In the genomic region with DNA sequence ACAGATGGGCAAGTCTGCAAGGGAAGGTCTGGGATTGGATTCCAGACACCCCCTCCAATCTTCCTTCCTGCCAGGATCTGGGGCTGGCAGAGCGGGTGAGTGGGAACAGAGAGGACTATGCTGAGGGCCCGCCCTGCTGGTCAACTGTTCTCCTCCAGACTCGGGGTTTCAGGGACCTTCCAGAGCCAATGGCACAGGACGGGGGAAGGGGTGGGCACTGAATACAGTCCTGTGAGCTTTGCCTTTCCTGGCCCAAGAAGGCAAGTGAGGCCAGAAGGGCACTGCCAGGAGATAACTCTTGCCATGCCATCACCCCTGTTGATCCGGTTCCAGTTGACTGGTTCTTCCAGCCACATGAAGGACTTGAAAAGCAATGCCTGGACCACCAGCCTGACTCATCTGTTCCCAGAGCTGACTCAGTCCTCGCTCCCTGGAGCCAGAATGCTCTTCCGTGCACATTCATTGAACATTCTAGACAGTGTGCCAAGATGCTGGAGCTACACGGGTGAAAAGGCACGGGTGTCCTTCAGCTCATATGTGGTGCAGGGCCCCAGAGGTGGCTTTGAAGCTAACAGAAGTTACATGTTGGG, we compare ENCODE assay signal across 19 cellular contexts. TPM values are rescaled to one million over a fixed set of nuclear protein-coding genes. Genes with fewer than 3 reads are reported as not detected.
A peak's percentile ranks its signal among the peaks of the same experiment; 100 is the strongest.
DNase-seq lines count a peak whose midpoint lies in the region; ATAC-seq, FAIRE-seq and TF ChIP-seq lines count a peak whose summit lies in the region.
"Had no signal": no experiment of that assay in that cellular context is flagged by ENCODE, and none has a peak within 500 bp of the region (broad histone marks: within the 10 kb centered on the region; RNA-seq: fewer than 3 reads in every experiment).

No MANE protein-coding gene starts in this region.

- H3K4me3 ChIP-seq in fibroblast of mammary gland (ENCODE audit: control insufficient read depth, low read depth, low read length) (no peak overlapping the region), skeletal muscle satellite cell (ENCODE audit: low read length) (no peak overlapping the region), neural progenitor cell (no peak overlapping the region)

- H3K9ac ChIP-seq in skeletal muscle satellite cell (ENCODE audit: low read depth, low read length): no peak overlapping the region
- H3K9ac ChIP-seq in neural progenitor cell: no peak overlapping the region

- no peak overlapping the region for H3K4me3 Mint-ChIP-seq in neural progenitor cell
- H3K4me3 Mint-ChIP-seq: activated naive CD4-positive, alpha-beta T cell treated with anti-CD3 and anti-CD28 coated beads, Interleukin-2, amount 50 U/mL, for 24 hours; CD8-positive, alpha-beta T cell; central memory CD8-positive, alpha-beta T cell had no signal

- H3K9me3 Mint-ChIP-seq in neural progenitor cell: peaks cover 5% of the 10 kb centered on the region
- H3K9me3 Mint-ChIP-seq: activated naive CD4-positive, alpha-beta T cell treated with anti-CD3 and anti-CD28 coated beads, Interleukin-2, amount 50 U/mL, for 24 hours; CD8-positive, alpha-beta T cell; central memory CD8-positive, alpha-beta T cell had no signal

- H4K20me1 ChIP-seq in neural progenitor cell (ENCODE audit: low read depth): no peaks in the 10 kb centered on the region

- H3K4me2 ChIP-seq in skeletal muscle satellite cell (ENCODE audit: low read length) (peak overlapping the region; percentile 7), neural progenitor cell (no peak overlapping the region)

- no peak overlapping the region for H3K27ac Mint-ChIP-seq in neural progenitor cell
- H3K27ac Mint-ChIP-seq: activated naive CD4-positive, alpha-beta T cell treated with anti-CD3 and anti-CD28 coated beads, Interleukin-2, amount 50 U/mL, for 24 hours; CD8-positive, alpha-beta T cell; progenitor cell of endocrine pancreas had no signal

- ATAC-seq in SK-N-SH treated with all-trans-retinoic acid at 6 μM for 48 hours: peak; percentile 19; the same call in 2 of the 3 replicates
- ATAC-seq in HG03095 (IDR thresholded peaks at IDR 0.05; ENCODE audit: unreplicated experiment): no peak
- ATAC-seq: CD8-positive, alpha-beta T cell had no signal

- no peak overlapping the region for H2AFZ ChIP-seq in neural progenitor cell (replicated peaks)

- TF ChIP-seq CTCF in fibroblast of mammary gland (conservative IDR thresholded peaks at IDR 0.05; ENCODE audit: control insufficient read depth, insufficient read depth, low read depth, low read length) (no peak), neural progenitor cell (IDR thresholded peaks at IDR 0.05) (no peak)

- H3K36me3 ChIP-seq in skeletal muscle satellite cell (ENCODE audit: insufficient read depth, low read length): no peaks in the 10 kb centered on the region
- H3K36me3 ChIP-seq in neural progenitor cell: no peaks in the 10 kb centered on the region

- DNase-seq in H4 (ENCODE audit: low spot score): peak; percentile 15
- peak; percentile 85 for DNase-seq in fibroblast of mammary gland (ENCODE audit: low read depth)
- DNase-seq in neural progenitor cell (ENCODE audit: low spot score): no peak
- no peak for DNase-seq in frontal cortex (ENCODE audit: low spot score in 2 of 2)
- no peak for DNase-seq in central memory CD4-positive, alpha-beta T cell
- DNase-seq: activated CD4-positive, CD25-positive, alpha-beta regulatory T cell treated with anti-CD3 and anti-CD28 coated beads, Interleukin-2, amount 50 U/mL, for 72 hours; CD8-positive, alpha-beta T cell; GDM1; left cardiac atrium; NCI-H748 treated with DMSO at 0.1 percent for 48 hours; RPMI8226 had no signal

- no peaks in the 10 kb centered on the region for H3K36me3 Mint-ChIP-seq in neural progenitor cell
- H3K36me3 Mint-ChIP-seq: activated naive CD4-positive, alpha-beta T cell treated with anti-CD3 and anti-CD28 coated beads, Interleukin-2, amount 50 U/mL, for 24 hours; CD8-positive, alpha-beta T cell had no signal

- H3K4me1 ChIP-seq in skeletal muscle satellite cell (ENCODE audit: control insufficient read depth, insufficient read depth, low read length): peaks cover 28% of the 10 kb centered on the region
- no peaks in the 10 kb centered on the region for H3K4me1 ChIP-seq in neural progenitor cell

- H3K4me1 Mint-ChIP-seq in neural progenitor cell: no peaks in the 10 kb centered on the region

- FAIRE-seq in frontal cortex (lab: Jason Lieb, UNC): no peak

- no peaks in the 10 kb centered on the region for H3K79me2 ChIP-seq in neural progenitor cell (ENCODE audit: low read depth)

- peaks cover 5% of the 10 kb centered on the region for H3K27me3 ChIP-seq in skeletal muscle satellite cell (ENCODE audit: control insufficient read depth, insufficient read depth, low read length)
- H3K27me3 ChIP-seq in neural progenitor cell: peaks cover 3% of the 10 kb centered on the region

- no peak overlapping the region for H3K27ac ChIP-seq in neural progenitor cell

- no peaks in the 10 kb centered on the region for H3K9me3 ChIP-seq in skeletal muscle satellite cell (replicated peaks; ENCODE audit: low read length)
- H3K9me3 ChIP-seq in neural progenitor cell (ENCODE audit: low read depth): no peaks in the 10 kb centered on the region

- no peaks in the 10 kb centered on the region for H3F3A ChIP-seq in neural progenitor cell (ENCODE audit: low read depth)

- peaks cover 18% of the 10 kb centered on the region for H3K27me3 Mint-ChIP-seq in neural progenitor cell (ENCODE audit: insufficient read depth, low read depth)

TF ChIP-seq in SK-N-SH treated with all-trans-retinoic acid at 6 μM for 48 hours, 23 proteins besides CTCF, POLR2A, EP300 and RAD21:
- TF ChIP-seq GLIS3 (CRISPR knock-in tag; IDR thresholded peaks at IDR 0.05) (no peak), ZC3H10 (CRISPR knock-in tag; IDR thresholded peaks at IDR 0.05) (no peak), ISL1 (CRISPR knock-in tag; IDR thresholded peaks at IDR 0.05) (no peak), OSR1 (CRISPR knock-in tag; IDR thresholded peaks at IDR 0.05) (no peak), ZNF565 (CRISPR knock-in tag; conservative IDR thresholded peaks at IDR 0.05; ENCODE audit: low read depth) (no peak), ZNF8 (CRISPR knock-in tag; IDR thresholded peaks at IDR 0.05) (no peak), PPARA (CRISPR knock-in tag; IDR thresholded peaks at IDR 0.05; ENCODE audit: borderline replicate concordance) (no peak), ZFP3 (CRISPR knock-in tag; IDR thresholded peaks at IDR 0.05) (no peak), ESRRG (CRISPR knock-in tag; IDR thresholded peaks at IDR 0.05) (no peak), BACH2 (CRISPR knock-in tag; IDR thresholded peaks at IDR 0.05; ENCODE audit: borderline replicate concordance) (no peak), ARNTL (CRISPR knock-in tag; IDR thresholded peaks at IDR 0.05; ENCODE audit: borderline replicate concordance, low read depth) (no peak), ZNF70 (CRISPR knock-in tag; IDR thresholded peaks at IDR 0.05) (no peak), TCF4 (CRISPR knock-in tag; IDR thresholded peaks at IDR 0.05; ENCODE audit: borderline replicate concordance) (no peak)
- TF ChIP-seq, protein P1, sequence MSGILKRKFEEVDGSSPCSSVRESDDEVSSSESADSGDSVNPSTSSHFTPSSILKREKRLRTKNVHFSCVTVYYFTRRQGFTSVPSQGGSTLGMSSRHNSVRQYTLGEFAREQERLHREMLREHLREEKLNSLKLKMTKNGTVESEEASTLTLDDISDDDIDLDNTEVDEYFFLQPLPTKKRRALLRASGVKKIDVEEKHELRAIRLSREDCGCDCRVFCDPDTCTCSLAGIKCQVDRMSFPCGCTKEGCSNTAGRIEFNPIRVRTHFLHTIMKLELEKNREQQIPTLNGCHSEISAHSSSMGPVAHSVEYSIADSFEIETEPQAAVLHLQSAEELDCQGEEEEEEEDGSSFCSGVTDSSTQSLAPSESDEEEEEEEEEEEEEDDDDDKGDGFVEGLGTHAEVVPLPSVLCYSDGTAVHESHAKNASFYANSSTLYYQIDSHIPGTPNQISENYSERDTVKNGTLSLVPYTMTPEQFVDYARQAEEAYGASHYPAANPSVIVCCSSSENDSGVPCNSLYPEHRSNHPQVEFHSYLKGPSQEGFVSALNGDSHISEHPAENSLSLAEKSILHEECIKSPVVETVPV (CRISPR knock-in tag; IDR thresholded peaks at IDR 0.05): no peak

RNA-seq across cellular contexts. Expression of a gene that starts 0.5 kb away (rescaled TPM):
- total RNA-seq in H4 (2014; rRNA removed; shearing (Covaris generic)): 1.2 TPM in 1 of 2 replicates, not detected in the other
- 0.22 and 0.25 TPM in 2 replicates for total RNA-seq in skeletal muscle satellite cell (2012; rRNA removed)
- total RNA-seq in neural progenitor cell (ENCODE audit: low replicate concordance) (not detected in 2 replicates), frontal cortex (under 0.01 TPM)
- total RNA-seq: progenitor cell of endocrine pancreas; T-helper 1 cell treated with Interleukin-12 subunit alpha and Interleukin-12 subunit beta and Interleukin-4 antibody, amounts not matched to agents 30 ng/mL and 1 ng/mL, for 36 hours had no signal

RNA-seq across cellular contexts. Expression of a gene that starts 22.0 kb away (rescaled TPM):
- total RNA-seq in H4 (2014; rRNA removed; shearing (Covaris generic)): 11.5 and 11.8 TPM in 2 replicates
- total RNA-seq in skeletal muscle satellite cell (2012; rRNA removed): 8.4 and 9.2 TPM in 2 replicates
- total RNA-seq in neural progenitor cell (ENCODE audit: low replicate concordance): 9.4 and 10.1 TPM in 2 replicates
- 16.7 TPM for total RNA-seq in frontal cortex

RNA-seq across cellular contexts. Expression of a gene that starts 26.3 kb away (rescaled TPM):
- total RNA-seq in H4 (2014; rRNA removed; shearing (Covaris generic)): 24.4 and 28.8 TPM in 2 replicates
- 28.2 and 37.8 TPM in 2 replicates for total RNA-seq in skeletal muscle satellite cell (2012; rRNA removed)
- 30.1 and 40.8 TPM in 2 replicates for total RNA-seq in neural progenitor cell (ENCODE audit: low replicate concordance)
- total RNA-seq in frontal cortex: 45.7 TPM

RNA-seq across cellular contexts. Expression of a gene that starts 48.3 kb away (rescaled TPM):
- total RNA-seq in H4 (2014; rRNA removed; shearing (Covaris generic)): 4.9 and 5.4 TPM in 2 replicates
- total RNA-seq in skeletal muscle satellite cell (2012; rRNA removed): 2.8 and 4.6 TPM in 2 replicates
- 6.6 and 10.6 TPM in 2 replicates for total RNA-seq in neural progenitor cell (ENCODE audit: low replicate concordance)
- 22.0 TPM for total RNA-seq in frontal cortex
- total RNA-seq: HT-29 had no signal

RNA-seq across cellular contexts. Expression of a gene that starts 48.3 kb away (rescaled TPM):
- total RNA-seq in H4 (2014; rRNA removed; shearing (Covaris generic)): 21.7 and 23.5 TPM in 2 replicates
- total RNA-seq in skeletal muscle satellite cell (2012; rRNA removed): 17.7 and 25.1 TPM in 2 replicates
- total RNA-seq in neural progenitor cell (ENCODE audit: low replicate concordance): 30.4 and 36.3 TPM in 2 replicates
- 33.4 TPM for total RNA-seq in frontal cortex

Comparison
In these comparisons a context has a peak if more than half of its experiments do, and no peak if none do; other contexts are left out.
1. DNase-seq: peak in H4 (single experiment) and fibroblast of mammary gland (single experiment); none in neural progenitor cell (single experiment), frontal cortex (0 of 2) and central memory CD4-positive, alpha-beta T cell (single experiment).